Comparison of ENCODE assay signal across 28 cellular contexts in genomic region chrX:57445046-57445445, GRCh38.
DNase-seq lines count a peak whose midpoint lies in the region; ATAC-seq and TF ChIP-seq lines count a peak whose summit lies in the region.
"Had no signal": no experiment of that assay in that cellular context is flagged by ENCODE, and none has a peak within 500 bp of the region (broad histone marks: within the 10 kb centered on the region; RNA-seq: fewer than 3 reads in every experiment).

No MANE protein-coding gene starts in this region.

- peaks cover 9% of the 10 kb centered on the region for H3K9me3 Mint-ChIP-seq in MCF 10A (ENCODE audit: unreplicated experiment)

- H3K4me1 ChIP-seq in breast epithelium (no peaks in the 10 kb centered on the region), esophagus muscularis mucosa (no peaks in the 10 kb centered on the region)
- H3K4me1 ChIP-seq: BE2C had no signal

- peaks cover 0 to 17% of the 10 kb centered on the region in 2 donors for H3K27me3 ChIP-seq in breast epithelium
- no peaks in the 10 kb centered on the region for H3K27me3 ChIP-seq in esophagus muscularis mucosa
- H3K27me3 ChIP-seq: BE2C, MG63 had no signal

- TF ChIP-seq CTCF in MCF 10A (IDR thresholded peaks at IDR 0.05; ENCODE audit: unreplicated experiment) (no peak), breast epithelium (IDR thresholded peaks at IDR 0.05) (no peak), esophagus muscularis mucosa (IDR thresholded peaks at IDR 0.05) (no peak)

- peaks cover 10% of the 10 kb centered on the region for H3K36me3 Mint-ChIP-seq in MCF 10A (ENCODE audit: insufficient read depth, unreplicated experiment)
- H3K36me3 Mint-ChIP-seq: CD14-positive monocyte had no signal

- peak; percentile 54 for DNase-seq in MCF 10A (ENCODE audit: unreplicated experiment)
- DNase-seq in breast epithelium (ENCODE audit: low spot score in 2 of 2), result no peak
- DNase-seq in dermis blood vessel endothelial cell, result peak; percentile 41
- DNase-seq in left lobe of liver (ENCODE audit: low spot score), result no peak
- no peak for DNase-seq in esophagus muscularis mucosa (ENCODE audit: extremely low spot score)
- no peak for DNase-seq in Right ventricle myocardium superior
- no peak for DNase-seq in NCI-H2029 (lab: John Stamatoyannopoulos, UW)
- DNase-seq: 8988T; ACHN; BE2C; CD8-positive, alpha-beta memory T cell; DMS 273 treated with DMSO at 0.1 percent for 48 hours; DMS79; EL; GDM1; HCEC 1CT; Karpas-422; MG63; NCI-H1694; NCI-H2081; NCI-H2171; NCI-H446; NCI-H524 treated with DMSO at 0.1 percent for 48 hours; NCI-H774 had no signal

- H3K27ac Mint-ChIP-seq in MCF 10A (ENCODE audit: low read depth, unreplicated experiment), result no peak overlapping the region
- H3K27ac Mint-ChIP-seq: CD14-positive monocyte; CD8-positive, alpha-beta memory T cell had no signal

- H3K36me3 ChIP-seq in breast epithelium (no peaks in the 10 kb centered on the region), esophagus muscularis mucosa (no peaks in the 10 kb centered on the region)
- H3K36me3 ChIP-seq: BE2C, MG63 had no signal

- CTCF ChIA-PET in MCF 10A (lab: Yijun Ruan, JAX), result interaction anchor here (0.6 to 2.2 kb wide), 3 partner anchors 9 to 680 kb away, joined by 3 to 7 read pairs (median 4); no protein-coding TSS in a partner anchor

- BruUV-seq in MCF 10A (replicated peaks; lab: Mats Ljungman, UMichigan), result no TSS peak

- TF ChIP-seq POLR2A in breast epithelium (IDR thresholded peaks at IDR 0.05) (no peak), esophagus muscularis mucosa (IDR thresholded peaks at IDR 0.05; ENCODE audit: low read depth) (no peak)

- ATAC-seq in left lobe of liver, result peak; percentile 37
- no peak for ATAC-seq in GM18502 (IDR thresholded peaks at IDR 0.05; ENCODE audit: poor library complexity, unreplicated experiment)
- ATAC-seq in Right ventricle myocardium superior (ENCODE audit: poor library complexity), result no peak
- ATAC-seq: GM12878, HepG2 had no signal

- H3K4me1 Mint-ChIP-seq in MCF 10A (ENCODE audit: insufficient read depth, unreplicated experiment), result no peaks in the 10 kb centered on the region
- H3K4me1 Mint-ChIP-seq: CD14-positive monocyte; CD8-positive, alpha-beta memory T cell had no signal

- H3K27ac ChIP-seq in breast epithelium (no peak overlapping the region), esophagus muscularis mucosa (replicated peaks in 1 of 4) (no peak overlapping the region)

- H3K9me3 ChIP-seq in breast epithelium (no peaks in the 10 kb centered on the region), esophagus muscularis mucosa (peaks cover 0 to 2% (median 0%) of the 10 kb centered on the region in 4 donors)
- H3K9me3 ChIP-seq: BE2C, MG63 had no signal

- H3K4me3 ChIP-seq in breast epithelium (no peak overlapping the region), esophagus muscularis mucosa (no peak overlapping the region)
- H3K4me3 ChIP-seq: GM12878, MG63 had no signal

- POLR2A ChIA-PET in MCF 10A (lab: Yijun Ruan, JAX), result no interaction called here

- no peak overlapping the region for H3K4me3 Mint-ChIP-seq in MCF 10A (ENCODE audit: unreplicated experiment)
- H3K4me3 Mint-ChIP-seq: CD14-positive monocyte; CD8-positive, alpha-beta memory T cell had no signal

- intact Hi-C loops in MCF 10A (cut with micrococcal nuclease) (no loop called here), breast epithelium (cut with DNase I; ENCODE audit: low total_unique reads) (no loop called here), esophagus muscularis mucosa (cut with DNase I) (no loop called here), Right ventricle myocardium superior (cut with DNase I) (no loop called here)

- peaks cover 16% of the 10 kb centered on the region for H3K27me3 Mint-ChIP-seq in MCF 10A (ENCODE audit: insufficient read depth, unreplicated experiment)

- TF ChIP-seq EP300 in esophagus muscularis mucosa (IDR thresholded peaks at IDR 0.05), result no peak

- 56% methylated on average over 4 of the region's 4 CpGs for WGBS in esophagus muscularis mucosa

Comparison
In these comparisons a context has a peak if more than half of its experiments do, and no peak if none do; other contexts are left out.
1. DNase-seq: peak in MCF 10A (single experiment) and dermis blood vessel endothelial cell (single experiment); none in breast epithelium (0 of 2), left lobe of liver (single experiment), esophagus muscularis mucosa (single experiment), Right ventricle myocardium superior (single experiment) and NCI-H2029 (single experiment).